11 cellular contexts compared by ENCODE assay signal in genomic region chr17:10172241-10172741, GRCh38. TPM values are rescaled to one million over a fixed set of nuclear protein-coding genes. Genes with fewer than 3 reads are reported as not detected.
A peak's percentile ranks its signal among the peaks of the same experiment; 100 is the strongest.
DNase-seq lines count a peak whose midpoint lies in the region; ATAC-seq and TF ChIP-seq lines count a peak whose summit lies in the region.
"Had no signal": no experiment of that assay in that cellular context is flagged by ENCODE, and none has a peak within 500 bp of the region (broad histone marks: within the 10 kb centered on the region; RNA-seq: fewer than 3 reads in every experiment).

No MANE protein-coding gene starts in this region.

- no peaks in the 10 kb centered on the region for H3K27me3 ChIP-seq in CD4-positive, alpha-beta memory T cell (ENCODE audit: insufficient read depth, low read length)
- H3K27me3 ChIP-seq: upper lobe of left lung had no signal

- peaks cover 15 to 25% of the 10 kb centered on the region in 2 donors for H3K36me3 Mint-ChIP-seq in CD14-positive monocyte
- H3K36me3 Mint-ChIP-seq in memory B cell = no peaks in the 10 kb centered on the region
- H3K36me3 Mint-ChIP-seq in CD4-positive, alpha-beta memory T cell = no peaks in the 10 kb centered on the region

- CTCF ChIA-PET in CD4-positive, alpha-beta memory T cell (lab: Charles Lee; ENCODE audit: partially characterized antibody) = no interaction called here

- H3K4me3 Mint-ChIP-seq in CD14-positive monocyte (peak overlapping the region; percentile 76 to 89), memory B cell (peak overlapping the region; percentile 18)
- H3K4me3 Mint-ChIP-seq in CD4-positive, alpha-beta memory T cell = peak overlapping the region in 1 of 8 donors; percentile 11

- peaks cover 86% of the 10 kb centered on the region for H3K4me1 Mint-ChIP-seq in CD14-positive monocyte
- peaks cover 7% of the 10 kb centered on the region for H3K4me1 Mint-ChIP-seq in memory B cell
- peaks cover 1 to 16% (median 11%) of the 10 kb centered on the region in 4 donors for H3K4me1 Mint-ChIP-seq in CD4-positive, alpha-beta memory T cell

- DNase-seq in CD14-positive monocyte (ENCODE audit: low spot score) = peak; percentile 84
- peak; percentile 70 for DNase-seq in SKM-1 (lab: John Stamatoyannopoulos, UW; ENCODE audit: unreplicated experiment)
- DNase-seq in memory B cell (ENCODE audit: low spot score in 2 of 2) = no peak
- no peak for DNase-seq in CD4-positive, alpha-beta memory T cell
- no peak for DNase-seq in ureter (ENCODE audit: low spot score)
- DNase-seq: small intestine had no signal

- H3K27ac Mint-ChIP-seq in CD14-positive monocyte (peak overlapping the region; percentile 96 to 100 (median 99)), memory B cell (peak overlapping the region; percentile 39)
- no peak overlapping the region for H3K27ac Mint-ChIP-seq in CD4-positive, alpha-beta memory T cell

- POLR2A ChIA-PET in CD4-positive, alpha-beta memory T cell (lab: Charles Lee; ENCODE audit: partially characterized antibody) = no interaction called here

- no peak overlapping the region for H3K4me3 ChIP-seq in CD4-positive, alpha-beta memory T cell (ENCODE audit: low read length in 2 of 2)
- H3K4me3 ChIP-seq: upper lobe of left lung had no signal

- H3K9me3 Mint-ChIP-seq in CD14-positive monocyte (peaks cover 0 to 2% (median 0%) of the 10 kb centered on the region in 7 donors), memory B cell (peaks cover 8% of the 10 kb centered on the region)
- H3K9me3 Mint-ChIP-seq in CD4-positive, alpha-beta memory T cell = peaks cover 0 to 4% (median 0%) of the 10 kb centered on the region in 8 donors

- TF ChIP-seq CTCF in CD14-positive monocyte (IDR thresholded peaks at IDR 0.05) = no peak

- ATAC-seq in GM21619 (IDR thresholded peaks at IDR 0.05; ENCODE audit: unreplicated experiment) (peak; percentile 57), memory B cell (ENCODE audit: low read depth) (peak; percentile 75), HG02884 (IDR thresholded peaks at IDR 0.05; ENCODE audit: unreplicated experiment) (no peak)
- no peak for ATAC-seq in activated CD4-positive, CD25-positive, alpha-beta regulatory T cell treated with anti-CD3 and anti-CD28 coated beads, Interleukin-2, amount 50 U/mL, for 24 hours

- H3K27me3 Mint-ChIP-seq in CD14-positive monocyte (ENCODE audit: low read depth in 3 of 3) (peaks cover 0 to 4% (median 0%) of the 10 kb centered on the region in 3 donors), memory B cell (peaks cover 3% of the 10 kb centered on the region)
- H3K27me3 Mint-ChIP-seq in CD4-positive, alpha-beta memory T cell = peaks cover 7 to 12% of the 10 kb centered on the region in 2 donors

- intact Hi-C loops in CD14-positive monocyte (cut with micrococcal nuclease) = loop anchor here (1.0 to 10.0 kb wide), 5 partner anchors 45 to 150 kb away; no protein-coding TSS in a partner anchor
- intact Hi-C loops in CD4-positive, alpha-beta memory T cell (cut with micrococcal nuclease) = no loop called here

- H3K27ac ChIP-seq in CD4-positive, alpha-beta memory T cell (ENCODE audit: low read depth, low read length) = no peak overlapping the region

- no peaks in the 10 kb centered on the region for H3K4me1 ChIP-seq in CD4-positive, alpha-beta memory T cell (ENCODE audit: insufficient read depth, low read length)

- no peaks in the 10 kb centered on the region for H3K36me3 ChIP-seq in CD4-positive, alpha-beta memory T cell (ENCODE audit: insufficient read depth, low read length)
- H3K36me3 ChIP-seq: upper lobe of left lung had no signal

- no peaks in the 10 kb centered on the region for H3K9me3 ChIP-seq in CD4-positive, alpha-beta memory T cell (ENCODE audit: control insufficient read depth in 1 of 2, low read length in 2 of 2)

RNA-seq across cellular contexts. Expression of gene GAS7, which starts 26.1 kb away (rescaled TPM):
- 10 to 100 TPM; 53.1 to 66.6 TPM for polyA plus RNA-seq in CD14-positive monocyte
- total RNA-seq in CD4-positive, alpha-beta memory T cell = 1 to 10 TPM; 4.6 to 5.2 TPM
- 1 to 10 TPM in 1 of 2 donors, under 1 TPM in 1; 0.42 to 1.3 TPM for polyA plus RNA-seq in CD4-positive, alpha-beta memory T cell
- total RNA-seq in ureter = 31.2 TPM
- total RNA-seq: T-helper 1 cell treated with Interleukin-12 subunit alpha and Interleukin-12 subunit beta and Interleukin-4 antibody, amounts not matched to agents 30 ng/mL and 1 ng/mL, for 36 hours had no signal

Comparison
In these comparisons a context has a peak if more than half of its experiments do, and no peak if none do; other contexts are left out.
1. DNase-seq: peak in CD14-positive monocyte (single experiment) and SKM-1 (single experiment); none in memory B cell (0 of 2), CD4-positive, alpha-beta memory T cell (0 of 5) and ureter (single experiment).
2. H3K27ac Mint-ChIP-seq: peak in CD14-positive monocyte (7 of 7) and memory B cell (single experiment); none in CD4-positive, alpha-beta memory T cell (0 of 7).
3. ATAC-seq: peak in GM21619 (single experiment) and memory B cell (single experiment); none in activated CD4-positive, CD25-positive, alpha-beta regulatory T cell treated with anti-CD3 and anti-CD28 coated beads, Interleukin-2, amount 50 U/mL, for 24 hours (0 of 2) and HG02884 (single experiment).